In the genomic region with DNA sequence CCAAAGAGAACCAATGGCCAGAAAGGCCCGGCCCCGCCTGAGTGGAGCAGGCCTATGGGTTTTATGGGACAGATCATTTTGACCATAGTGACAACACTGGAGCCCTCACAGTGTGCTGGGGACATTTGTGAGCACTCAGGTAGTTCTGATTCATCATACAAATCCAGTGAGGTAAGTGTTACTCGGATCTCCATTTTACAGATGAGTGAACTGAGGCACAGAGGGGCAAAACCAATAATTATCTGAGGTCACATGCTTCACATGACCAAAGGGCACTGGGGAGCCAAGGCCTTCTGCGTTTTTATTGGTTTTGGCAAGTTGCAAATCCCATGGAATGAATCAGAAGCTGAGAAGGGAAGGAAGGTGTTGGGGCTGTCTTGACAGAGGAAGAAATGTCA, we compare ENCODE assay signal across 18 cellular contexts.
DNase-seq lines count a peak whose midpoint lies in the region; ATAC-seq, FAIRE-seq and TF ChIP-seq lines count a peak whose summit lies in the region.
"Had no signal": no experiment of that assay in that cellular context is flagged by ENCODE, and none has a peak within 500 bp of the region (broad histone marks: within the 10 kb centered on the region; RNA-seq: fewer than 3 reads in every experiment).

No MANE protein-coding gene starts in this region.

- H4K20me1 ChIP-seq in HCT116 (ENCODE audit: insufficient read depth) (no peaks in the 10 kb centered on the region), GM12878 (ENCODE audit: control insufficient read depth, insufficient read depth) (peaks cover 5% of the 10 kb centered on the region; the same call in 1 of the 2 replicates)

- H3K27ac Mint-ChIP-seq in CD4-positive, alpha-beta memory T cell: peak overlapping the region; percentile 36 to 91 (median 87)
- peak overlapping the region in 7 of 9 donors; percentile 3 to 93 (median 49) for H3K27ac Mint-ChIP-seq in naive thymus-derived CD4-positive, alpha-beta T cell

- no peaks in the 10 kb centered on the region for H3K9me3 ChIP-seq in CD4-positive, alpha-beta memory T cell (ENCODE audit: control insufficient read depth in 1 of 2, low read length in 2 of 2)
- H3K9me3 ChIP-seq in HCT116 (ENCODE audit: control insufficient read depth in 1 of 2, insufficient read depth in 1 of 2, low read depth in 1 of 2, low read length in 2 of 2): no peaks in the 10 kb centered on the region
- no peaks in the 10 kb centered on the region for H3K9me3 ChIP-seq in GM12878 (replicated peaks; ENCODE audit: control insufficient read depth, insufficient read depth, low read length)
- H3K9me3 ChIP-seq in naive thymus-derived CD4-positive, alpha-beta T cell (ENCODE audit: control insufficient read depth in 2 of 3, low read length in 3 of 3): no peaks in the 10 kb centered on the region
- H3K9me3 ChIP-seq in BE2C: no peaks in the 10 kb centered on the region
- H3K9me3 ChIP-seq: psoas muscle, uterus had no signal

- ATAC-seq in HCT116 (peak; percentile 18; the same call in 1 of the 2 replicates), GM12878 (peak; percentile 69), HG03175 (IDR thresholded peaks at IDR 0.05; ENCODE audit: unreplicated experiment) (no peak)
- no peak for ATAC-seq in naive thymus-derived CD4-positive, alpha-beta T cell
- ATAC-seq: psoas muscle had no signal

- no peak overlapping the region for H3K4me3 ChIP-seq in CD4-positive, alpha-beta memory T cell (ENCODE audit: low read length in 2 of 2)
- H3K4me3 ChIP-seq in HCT116 (replicated peaks in 1 of 2; ENCODE audit: low read depth in 1 of 2, low read length in 2 of 2): no peak overlapping the region; a peak in 1 of 4 replicates
- no peak overlapping the region for H3K4me3 ChIP-seq in GM12878
- H3K4me3 ChIP-seq in naive thymus-derived CD4-positive, alpha-beta T cell (ENCODE audit: low read length): no peak overlapping the region
- H3K4me3 ChIP-seq in dorsolateral prefrontal cortex: no peak overlapping the region
- no peak overlapping the region for H3K4me3 ChIP-seq in BE2C (ENCODE audit: low read depth, low read length)
- H3K4me3 ChIP-seq: coronary artery, psoas muscle, uterus had no signal

- no peaks in the 10 kb centered on the region for H3K9me2 ChIP-seq in HCT116 (ENCODE audit: insufficient read depth)

- BruUV-seq in HCT116 (replicated peaks; lab: Mats Ljungman, UMichigan): no TSS peak
- BruUV-seq in GM12878 (replicated peaks; lab: Mats Ljungman, UMichigan): no TSS peak

- H3K36me3 Mint-ChIP-seq in CD4-positive, alpha-beta memory T cell: peaks cover 12 to 15% of the 10 kb centered on the region in 2 donors
- H3K36me3 Mint-ChIP-seq in naive thymus-derived CD4-positive, alpha-beta T cell: peaks cover 0 to 26% (median 5%) of the 10 kb centered on the region in 5 donors

- H3K9me3 Mint-ChIP-seq in CD4-positive, alpha-beta memory T cell: no peaks in the 10 kb centered on the region
- H3K9me3 Mint-ChIP-seq in naive thymus-derived CD4-positive, alpha-beta T cell: no peaks in the 10 kb centered on the region
- H3K9me3 Mint-ChIP-seq: CD14-positive monocyte had no signal

- no peak for TF ChIP-seq CTCF in HCT116 (IDR thresholded peaks at IDR 0.05 in 2 of 3, conservative IDR thresholded peaks at IDR 0.05 in 1 of 3; ENCODE audit: borderline replicate concordance in 1 of 3, insufficient read depth in 1 of 3, low read depth in 2 of 3, low read length in 2 of 3)
- no peak for TF ChIP-seq CTCF in GM12878 (IDR thresholded peaks at IDR 0.05 in 2 of 3, conservative IDR thresholded peaks at IDR 0.05 in 1 of 3; ENCODE audit: control insufficient read depth in 2 of 3, extremely low read depth in 1 of 3, insufficient read depth in 1 of 3, low read depth in 3 of 3, low read length in 3 of 3)
- no peak for TF ChIP-seq CTCF in dorsolateral prefrontal cortex (IDR thresholded peaks at IDR 0.05 in 54 of 56, conservative IDR thresholded peaks at IDR 0.05 in 2 of 56; ENCODE audit: low read depth in 1 of 56, partially characterized antibody in 56 of 56)
- no peak for TF ChIP-seq CTCF in BE2C (IDR thresholded peaks at IDR 0.05; ENCODE audit: low read depth, low read length)

- H3K9ac ChIP-seq in HCT116 (ENCODE audit: low read length): no peak overlapping the region
- H3K9ac ChIP-seq in GM12878 (ENCODE audit: control insufficient read depth, insufficient read depth, low read length): no peak overlapping the region

- peaks cover 73 to 96% (median 87%) of the 10 kb centered on the region in 4 donors for H3K4me1 Mint-ChIP-seq in CD4-positive, alpha-beta memory T cell
- peaks cover 40 to 96% (median 80%) of the 10 kb centered on the region in 7 donors for H3K4me1 Mint-ChIP-seq in naive thymus-derived CD4-positive, alpha-beta T cell

- no peaks in the 10 kb centered on the region for H3K36me3 ChIP-seq in CD4-positive, alpha-beta memory T cell (ENCODE audit: insufficient read depth, low read length)
- no peaks in the 10 kb centered on the region for H3K36me3 ChIP-seq in HCT116 (ENCODE audit: control insufficient read depth in 1 of 2, insufficient read depth in 2 of 2, low read length in 2 of 2)
- H3K36me3 ChIP-seq in GM12878 (ENCODE audit: control insufficient read depth in 2 of 2, insufficient read depth in 2 of 2, low read length in 1 of 2): peaks cover 12 to 21% of the 10 kb centered on the region in 2 experiments
- H3K36me3 ChIP-seq in naive thymus-derived CD4-positive, alpha-beta T cell (ENCODE audit: control insufficient read depth in 2 of 3, insufficient read depth in 3 of 3, low read length in 3 of 3): no peaks in the 10 kb centered on the region
- H3K36me3 ChIP-seq in BE2C: no peaks in the 10 kb centered on the region
- H3K36me3 ChIP-seq: uterus had no signal

- POLR2A ChIA-PET in CD4-positive, alpha-beta memory T cell (lab: Charles Lee; ENCODE audit: partially characterized antibody): no interaction called here
- POLR2A ChIA-PET in HCT116 (lab: Charles Lee): no interaction called here
- POLR2A ChIA-PET in GM12878 (lab: Charles Lee): no interaction called here
- POLR2A ChIA-PET in naive thymus-derived CD4-positive, alpha-beta T cell (lab: Charles Lee): interaction anchor here (1.1 kb wide), 1 partner anchor 20 kb away, joined by 3 read pairs; no protein-coding TSS in a partner anchor

- TF ChIP-seq RAD21 in HCT116 (IDR thresholded peaks at IDR 0.05; ENCODE audit: low read depth) (no peak), GM12878 (IDR thresholded peaks at IDR 0.05; ENCODE audit: insufficient read depth, low read depth, low read length) (no peak)

- H3K27me3 Mint-ChIP-seq in CD4-positive, alpha-beta memory T cell: no peaks in the 10 kb centered on the region
- no peaks in the 10 kb centered on the region for H3K27me3 Mint-ChIP-seq in naive thymus-derived CD4-positive, alpha-beta T cell

- in situ Hi-C loops in GM12878 (cut with MboI): no loop called here

- SMC1A ChIA-PET in GM12878 (lab: Charles Lee; ENCODE audit: uncharacterized antibody, unreplicated experiment): no interaction called here

- H2AFZ ChIP-seq in HCT116 (ENCODE audit: low read depth, low read length, poor library complexity, severe bottlenecking) (no peak overlapping the region), GM12878 (ENCODE audit: control insufficient read depth, low read depth, low read length) (no peak overlapping the region)

- no peak overlapping the region for H3K27ac ChIP-seq in CD4-positive, alpha-beta memory T cell (ENCODE audit: low read depth, low read length)
- H3K27ac ChIP-seq in HCT116 (ENCODE audit: low read depth, low read length): no peak overlapping the region
- H3K27ac ChIP-seq in GM12878 (ENCODE audit: control insufficient read depth, insufficient read depth): no peak overlapping the region
- no peak overlapping the region for H3K27ac ChIP-seq in naive thymus-derived CD4-positive, alpha-beta T cell (ENCODE audit: low read depth, low read length)
- peak overlapping the region in 5 of 59 donors; percentile 26 to 91 (median 86) for H3K27ac ChIP-seq in dorsolateral prefrontal cortex
- H3K27ac ChIP-seq: coronary artery, psoas muscle, uterus had no signal

- RAD21 ChIA-PET in HCT116 (lab: Charles Lee; ENCODE audit: low non-redundant PET in 1 of 2, low total read pairs in 2 of 2, uncharacterized antibody in 2 of 2, unreplicated experiment in 2 of 2) (no interaction called here), GM12878 (lab: Charles Lee; ENCODE audit: unreplicated experiment) (no interaction called here)

- H3K27me3 ChIP-seq in CD4-positive, alpha-beta memory T cell (ENCODE audit: insufficient read depth, low read length): no peaks in the 10 kb centered on the region
- no peaks in the 10 kb centered on the region for H3K27me3 ChIP-seq in HCT116 (ENCODE audit: insufficient read depth, low read length)
- no peaks in the 10 kb centered on the region for H3K27me3 ChIP-seq in GM12878 (replicated peaks in 1 of 2; ENCODE audit: control insufficient read depth in 2 of 2, insufficient read depth in 2 of 2, low read length in 1 of 2)
- no peaks in the 10 kb centered on the region for H3K27me3 ChIP-seq in naive thymus-derived CD4-positive, alpha-beta T cell (ENCODE audit: control insufficient read depth in 2 of 2, insufficient read depth in 2 of 2, low read length in 2 of 2)
- H3K27me3 ChIP-seq in dorsolateral prefrontal cortex: no peaks in the 10 kb centered on the region
- H3K27me3 ChIP-seq in BE2C: no peaks in the 10 kb centered on the region
- H3K27me3 ChIP-seq: uterus had no signal

- H3K4me1 ChIP-seq in CD4-positive, alpha-beta memory T cell (ENCODE audit: insufficient read depth, low read length): peaks cover 87% of the 10 kb centered on the region
- H3K4me1 ChIP-seq in HCT116 (ENCODE audit: control insufficient read depth in 1 of 2, insufficient read depth in 2 of 2, low read length in 2 of 2): peaks cover 36 to 58% of the 10 kb centered on the region in 2 experiments
- H3K4me1 ChIP-seq in GM12878 (ENCODE audit: control insufficient read depth, insufficient read depth, low read length): peaks cover 21% of the 10 kb centered on the region
- peaks cover 11 to 12% of the 10 kb centered on the region in 2 donors for H3K4me1 ChIP-seq in naive thymus-derived CD4-positive, alpha-beta T cell (ENCODE audit: control insufficient read depth in 2 of 2, insufficient read depth in 2 of 2, low read length in 2 of 2)
- no peaks in the 10 kb centered on the region for H3K4me1 ChIP-seq in BE2C
- H3K4me1 ChIP-seq: uterus had no signal

- intact Hi-C loops in CD4-positive, alpha-beta memory T cell (cut with micrococcal nuclease): no loop called here
- intact Hi-C loops in HCT116 (cut with micrococcal nuclease): no loop called here
- intact Hi-C loops in GM12878 (cut with micrococcal nuclease; ENCODE audit: unreplicated experiment): no loop called here
- intact Hi-C loops in naive thymus-derived CD4-positive, alpha-beta T cell (cut with micrococcal nuclease): no loop called here
- intact Hi-C loops in dorsolateral prefrontal cortex (cut with DNase I): loop anchor here in 1 of 2 donors (5.0 kb wide), 1 partner anchor 55 kb away; no protein-coding TSS in a partner anchor

- H3K4me2 ChIP-seq in HCT116 (ENCODE audit: low read length) (peak overlapping the region; percentile 73), GM12878 (ENCODE audit: control insufficient read depth, insufficient read depth) (no peak overlapping the region)

- DNase-seq in CD4-positive, alpha-beta memory T cell: no peak
- no peak for DNase-seq in HCT116 (ENCODE audit: low read depth, low spot score)
- no peak for DNase-seq in GM12878 (ENCODE audit: low read depth, low spot score)
- no peak for DNase-seq in naive thymus-derived CD4-positive, alpha-beta T cell
- DNase-seq in dorsolateral prefrontal cortex: no peak
- no peak for DNase-seq in BE2C
- DNase-seq: activated CD4-positive, CD25-positive, alpha-beta regulatory T cell treated with anti-CD3 and anti-CD28 coated beads, Interleukin-2, amount 50 U/mL, for 72 hours; amygdala; GF-D8; KG1; NCI-H1436 treated with DMSO at 0.1 percent for 48 hours; NCI-H446 treated with DMSO at 0.1 percent for 48 hours; psoas muscle; stimulated activated CD8-positive, alpha-beta memory T cell treated with anti-CD3 and anti-CD28 coated beads, Interleukin-4, amount 100 ng/mL, for 48 hours; uterus had no signal

- H3K4me3 Mint-ChIP-seq in CD4-positive, alpha-beta memory T cell: peak overlapping the region in 2 of 8 donors; percentile 5 to 28
- peak overlapping the region in 1 of 10 donors; percentile 29 for H3K4me3 Mint-ChIP-seq in naive thymus-derived CD4-positive, alpha-beta T cell
- H3K4me3 Mint-ChIP-seq: CD14-positive monocyte had no signal

- TF ChIP-seq POLR2A in HCT116 (IDR thresholded peaks at IDR 0.05; ENCODE audit: borderline replicate concordance, extremely low read depth, insufficient read depth, insufficient read length) (no peak), GM12878 (IDR thresholded peaks at IDR 0.05; ENCODE audit: low read depth, low read length) (no peak)

- no peak for TF ChIP-seq EP300 in GM12878 (IDR thresholded peaks at IDR 0.05; ENCODE audit: borderline replicate concordance in 1 of 2, control insufficient read depth in 1 of 2, low read depth in 2 of 2, low read length in 2 of 2)

- FAIRE-seq in GM12878 (lab: Jason Lieb, UNC): no peak

- CTCF ChIA-PET in CD4-positive, alpha-beta memory T cell (lab: Charles Lee; ENCODE audit: partially characterized antibody): no interaction called here
- CTCF ChIA-PET in HCT116 (lab: Charles Lee): no interaction called here
- CTCF ChIA-PET in GM12878 (lab: Yijun Ruan, JAX): no interaction called here
- CTCF ChIA-PET in naive thymus-derived CD4-positive, alpha-beta T cell (lab: Charles Lee): no interaction called here

- H3K79me2 ChIP-seq in HCT116 (ENCODE audit: insufficient read depth, low read length) (peaks cover 8% of the 10 kb centered on the region; the same call in 1 of the 2 replicates), GM12878 (ENCODE audit: control insufficient read depth, insufficient read depth, low read length) (peaks cover 85% of the 10 kb centered on the region)

- 81% methylated on average over 4 of the region's 4 CpGs for WGBS in GM12878 (ENCODE audit: insufficient coverage, insufficient replicate concordance, low lambda C conversion rate, missing lambda C conversion rate)

Comparison
In these comparisons a context has a peak if more than half of its experiments do, and no peak if none do; other contexts are left out.
1. ATAC-seq: peak in HCT116 (single experiment) and GM12878 (single experiment); none in naive thymus-derived CD4-positive, alpha-beta T cell (single experiment) and HG03175 (single experiment).